9 cellular contexts compared by ENCODE assay signal in the genomic region with DNA sequence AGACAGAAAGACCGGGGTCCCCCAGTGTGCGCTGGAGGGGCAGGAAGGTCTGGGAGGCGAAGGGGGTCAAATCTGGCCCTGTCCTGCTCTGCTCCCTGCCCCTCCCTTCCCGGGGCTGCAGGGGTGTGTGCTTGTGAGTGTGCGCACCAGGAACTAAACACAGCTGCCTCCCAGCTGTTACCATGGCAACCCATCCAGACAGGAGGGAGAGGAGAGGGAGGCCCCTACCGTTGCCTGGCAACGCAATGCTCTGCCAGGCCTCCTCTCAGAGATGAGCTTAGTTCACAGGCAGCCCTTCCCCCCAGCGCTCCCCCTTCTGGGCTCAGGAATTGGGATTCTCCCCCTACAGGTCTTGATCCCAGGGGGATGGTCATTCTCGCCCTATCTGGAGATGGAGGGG. TPM values are rescaled to one million over a fixed set of nuclear protein-coding genes. Genes with fewer than 3 reads are reported as not detected.
DNase-seq lines count a peak whose midpoint lies in the region; ATAC-seq, FAIRE-seq and TF ChIP-seq lines count a peak whose summit lies in the region.
"Had no signal": no experiment of that assay in that cellular context is flagged by ENCODE, and none has a peak within 500 bp of the region (broad histone marks: within the 10 kb centered on the region; RNA-seq: fewer than 3 reads in every experiment).

No MANE protein-coding gene starts in this region.

- no peak overlapping the region; a peak in 1 of 7 replicates for H3K9ac ChIP-seq in H1 (replicated peaks in 1 of 4; ENCODE audit: extremely low read depth in 1 of 4, low read depth in 3 of 4, low read length in 3 of 4)

- H4K5ac ChIP-seq in H1 (ENCODE audit: insufficient read length, low read depth, low read length), result no peak overlapping the region

- H3K9me3 ChIP-seq in H1 (ENCODE audit: insufficient read depth in 2 of 2, low read depth in 1 of 2, low read length in 1 of 2), result no peaks in the 10 kb centered on the region

- peak; percentile 66 for DNase-seq in activated naive CD4-positive, alpha-beta T cell treated with anti-CD3 and anti-CD28 coated beads, Interleukin-2, amount 10 ng/mL, durations not matched to agents 7 days and 5 days
- DNase-seq in activated naive CD4-positive, alpha-beta T cell treated with Interleukin-2 at 50 U/mL for 16 hours, result no peak
- DNase-seq in NCI-H1436 (lab: John Stamatoyannopoulos, UW), result peak; percentile 99
- DNase-seq in SIG-M5 treated with dmso at 0.1 percent for 504 hours (lab: John Stamatoyannopoulos, UW; ENCODE audit: unreplicated experiment), result peak; percentile 84
- peak; percentile 72 to 81 for DNase-seq in H1 (ENCODE audit: low read depth in 1 of 2, low spot score in 2 of 2)
- DNase-seq in osteocyte (ENCODE audit: extremely low spot score, unreplicated experiment), result peak; percentile 90
- no peak for DNase-seq in KG1 (lab: John Stamatoyannopoulos, UW)

- H3K4me1 Mint-ChIP-seq in activated naive CD4-positive, alpha-beta T cell treated with anti-CD3 and anti-CD28 coated beads, Interleukin-2, amount 10 ng/mL, durations not matched to agents 7 days and 5 days, result peaks cover 23% of the 10 kb centered on the region
- H3K4me1 Mint-ChIP-seq in osteocyte (ENCODE audit: unreplicated experiment), result peaks cover 10% of the 10 kb centered on the region

- H3K36me3 Mint-ChIP-seq in activated naive CD4-positive, alpha-beta T cell treated with anti-CD3 and anti-CD28 coated beads, Interleukin-2, amount 10 ng/mL, durations not matched to agents 7 days and 5 days, result no peaks in the 10 kb centered on the region
- peaks cover 3% of the 10 kb centered on the region for H3K36me3 Mint-ChIP-seq in osteocyte (ENCODE audit: unreplicated experiment)
- H3K36me3 Mint-ChIP-seq: CD8-positive, alpha-beta T cell had no signal

- no peak; a peak in 1 of 4 replicates for TF ChIP-seq RAD21 in H1 (IDR thresholded peaks at IDR 0.05 in 1 of 2, conservative IDR thresholded peaks at IDR 0.05 in 1 of 2; ENCODE audit: low read depth in 2 of 2, low read length in 2 of 2)

- no peak for TF ChIP-seq POLR2A in H1 (IDR thresholded peaks at IDR 0.05; ENCODE audit: control extremely low read depth in 1 of 2, low read depth in 2 of 2, low read length in 2 of 2)

- peaks cover 7% of the 10 kb centered on the region; the same call in 1 of the 2 replicates for H3K23me2 ChIP-seq in H1 (ENCODE audit: low read depth, low read length)

- no peaks in the 10 kb centered on the region for H3K9me3 Mint-ChIP-seq in activated naive CD4-positive, alpha-beta T cell treated with anti-CD3 and anti-CD28 coated beads, Interleukin-2, amount 10 ng/mL, durations not matched to agents 7 days and 5 days
- no peaks in the 10 kb centered on the region for H3K9me3 Mint-ChIP-seq in osteocyte (ENCODE audit: unreplicated experiment)
- H3K9me3 Mint-ChIP-seq: CD8-positive, alpha-beta T cell had no signal

- H3K27me3 Mint-ChIP-seq in activated naive CD4-positive, alpha-beta T cell treated with anti-CD3 and anti-CD28 coated beads, Interleukin-2, amount 10 ng/mL, durations not matched to agents 7 days and 5 days, result peaks cover 65% of the 10 kb centered on the region
- no peaks in the 10 kb centered on the region for H3K27me3 Mint-ChIP-seq in osteocyte (ENCODE audit: unreplicated experiment)

- H3K36me3 ChIP-seq in H1 (ENCODE audit: control insufficient read depth in 2 of 4, insufficient read depth in 4 of 4, low read length in 3 of 4), result peaks cover 0 to 9% (median 0%) of the 10 kb centered on the region in 4 experiments; a peak in 2 of 8 replicates

- H3K56ac ChIP-seq in H1 (replicated peaks; ENCODE audit: insufficient read length, low read depth, low read length), result no peak overlapping the region

- peaks cover 0 to 7% of the 10 kb centered on the region in 2 experiments for H4K20me1 ChIP-seq in H1 (replicated peaks in 1 of 2; ENCODE audit: control insufficient read depth in 1 of 2, insufficient read depth in 2 of 2, low read length in 2 of 2)

- no peak overlapping the region for H3K27ac ChIP-seq in H1 (ENCODE audit: low read depth, low read length)

- TF ChIP-seq CTCF in H1 (IDR thresholded peaks at IDR 0.05; ENCODE audit: control extremely low read depth in 1 of 3, insufficient read depth in 1 of 3, low read depth in 1 of 3, low read length in 3 of 3) (no peak), osteocyte (IDR thresholded peaks at IDR 0.05) (no peak)

- no peak overlapping the region for H3K4me3 Mint-ChIP-seq in activated naive CD4-positive, alpha-beta T cell treated with anti-CD3 and anti-CD28 coated beads, Interleukin-2, amount 10 ng/mL, durations not matched to agents 7 days and 5 days
- H3K4me3 Mint-ChIP-seq in osteocyte (ENCODE audit: unreplicated experiment), result no peak overlapping the region
- H3K4me3 Mint-ChIP-seq: CD8-positive, alpha-beta T cell had no signal

- no peak for ATAC-seq in GM21529 (IDR thresholded peaks at IDR 0.05; ENCODE audit: unreplicated experiment)
- ATAC-seq: CD8-positive, alpha-beta T cell had no signal

- no peak overlapping the region for H3K18ac ChIP-seq in H1 (ENCODE audit: extremely low read depth, low read length)

- H2BK15ac ChIP-seq in H1 (ENCODE audit: low read length), result no peak overlapping the region

- H3K4me3 ChIP-seq in H1 (ENCODE audit: extremely low read depth in 1 of 4, insufficient read depth in 2 of 4, low read depth in 3 of 4, low read length in 4 of 4), result no peak overlapping the region; a peak in 1 of 8 replicates

- H2BK12ac ChIP-seq in H1 (ENCODE audit: low read depth, low read length), result no peak overlapping the region

- peak overlapping the region in 1 of 2 experiments; percentile 14; a peak in 2 of 4 replicates for H3K4me2 ChIP-seq in H1 (ENCODE audit: insufficient read depth in 1 of 2, low read depth in 2 of 2, low read length in 2 of 2)

- H3K79me1 ChIP-seq in H1 (ENCODE audit: low read depth, low read length), result no peaks in the 10 kb centered on the region

- H3K23ac ChIP-seq in H1 (ENCODE audit: insufficient read length), result no peak overlapping the region

- no peak overlapping the region for H4K8ac ChIP-seq in H1 (ENCODE audit: extremely low read depth, insufficient read depth, low read length)

- no peak for TF ChIP-seq EP300 in H1 (IDR thresholded peaks at IDR 0.05; ENCODE audit: borderline replicate concordance in 1 of 2, low read depth in 2 of 2, low read length in 2 of 2)

- no peak for FAIRE-seq in H1 (lab: Jason Lieb, UNC)

- H2AFZ ChIP-seq in H1 (ENCODE audit: low read length), result no peak overlapping the region

- peaks cover 2 to 26% (median 14%) of the 10 kb centered on the region in 4 experiments for H3K4me1 ChIP-seq in H1 (replicated peaks in 1 of 4; ENCODE audit: control insufficient read depth in 3 of 4, insufficient read depth in 4 of 4, low read length in 3 of 4)

- H2BK20ac ChIP-seq in H1 (ENCODE audit: low read length), result no peak overlapping the region

- no peak overlapping the region for H2AK5ac ChIP-seq in H1 (ENCODE audit: low read depth, low read length)

- H3K27ac Mint-ChIP-seq in activated naive CD4-positive, alpha-beta T cell treated with anti-CD3 and anti-CD28 coated beads, Interleukin-2, amount 10 ng/mL, durations not matched to agents 7 days and 5 days, result no peak overlapping the region
- H3K27ac Mint-ChIP-seq in osteocyte (ENCODE audit: unreplicated experiment), result peak overlapping the region; percentile 64
- H3K27ac Mint-ChIP-seq: CD8-positive, alpha-beta T cell had no signal

- no peak overlapping the region for H2BK5ac ChIP-seq in H1 (ENCODE audit: low read depth, low read length)

- no peak overlapping the region for H3K4ac ChIP-seq in H1 (replicated peaks; ENCODE audit: insufficient read length, low read depth, low read length)

- H4K91ac ChIP-seq in H1 (replicated peaks; ENCODE audit: insufficient read length, low read length), result no peak overlapping the region

- H2BK120ac ChIP-seq in H1 (replicated peaks; ENCODE audit: low read depth, low read length), result no peak overlapping the region

- POLR2A ChIA-PET in H1 (lab: Charles Lee; ENCODE audit: partially characterized antibody), result interaction anchor here (0.6 to 1.9 kb wide), 5 partner anchors 10 to 95 kb away, joined by 3 to 6 read pairs (median 3); a partner anchor contains a TSS

- WGBS in H1 (ENCODE audit: extremely low coverage in 1 of 2, insufficient coverage in 1 of 2, insufficient read length in 1 of 2, insufficient replicate concordance in 2 of 2, low coverage in 1 of 2, low lambda C conversion rate in 2 of 2, missing lambda C conversion rate in 1 of 2), 2 experiments, result 66% methylated on average over 7 of the region's 9 CpGs; no CpG with 5 or more reads in 1 of the 2 experiments

- no peaks in the 10 kb centered on the region for H3K79me2 ChIP-seq in H1 (ENCODE audit: control insufficient read depth in 1 of 2, insufficient read depth in 2 of 2, low read length in 2 of 2)

- peaks cover 0 to 4% (median 2%) of the 10 kb centered on the region in 4 experiments; a peak in 5 of 7 replicates for H3K27me3 ChIP-seq in H1 (replicated peaks in 1 of 4; ENCODE audit: control insufficient read depth in 3 of 4, extremely low read depth in 1 of 4, insufficient read depth in 3 of 4, low read length in 3 of 4)

- CTCF ChIA-PET in activated naive CD4-positive, alpha-beta T cell treated with anti-CD3 and anti-CD28 coated beads, Interleukin-2, amount 10 ng/mL, durations not matched to agents 7 days and 5 days (lab: Charles Lee), result interaction anchor here (1.1 to 1.3 kb wide), 2 partner anchors 13 to 21 kb away, joined by 3 to 4 read pairs; no protein-coding TSS in a partner anchor
- CTCF ChIA-PET in H1 (lab: Charles Lee; ENCODE audit: partially characterized antibody), result interaction anchor here (0.6 to 1.8 kb wide), 14 partner anchors 8 to 215 kb away, joined by 3 to 11 read pairs (median 3); no protein-coding TSS in a partner anchor

- no peak overlapping the region for H3K14ac ChIP-seq in H1 (ENCODE audit: insufficient read length)

RNA-seq across cellular contexts. Expression of a gene that starts 6.1 kb away (rescaled TPM):
- 4.5 and 4.6 TPM in 2 replicates for total RNA-seq in H1 (2021; fragmentation: NEBNext Ultra II Directional; extraction: Animal tissue kit (Norgen Biotek cat#: 25700))
- polyA plus RNA-seq in H1 (2011; rRNA removed), result 1.9 and 5.0 TPM in 2 replicates
- 3.9 TPM for polyA plus RNA-seq in H1 (2011; cell fraction: cytosol; rRNA removed)
- polyA plus RNA-seq in H1 (2011; cell fraction: nucleus; rRNA removed), result 5.5 TPM
- 2.7 to 4.5 TPM (median 3.8 TPM) in 4 replicates for polyA plus RNA-seq in H1 (2012, experiment 1 of 2)
- 2.0 TPM for polyA plus RNA-seq in H1 (2012, experiment 2 of 2)
- polyA plus RNA-seq in H1 (2013, experiment 1 of 2), result 2.5 TPM
- polyA plus RNA-seq in H1 (2013, experiment 2 of 2), result 2.2 TPM
- 0.37 and 0.41 TPM in 2 replicates for polyA minus RNA-seq in H1 (2011; rRNA and poly(A)+ RNA removed)
- 3.1 TPM for polyA minus RNA-seq in H1 (2011; cell fraction: cytosol; rRNA and poly(A)+ RNA removed)
- 2.9 TPM for polyA minus RNA-seq in H1 (2011; cell fraction: nucleus; rRNA and poly(A)+ RNA removed)
- total RNA-seq in osteocyte, result 0.89 and 0.99 TPM in 2 replicates

RNA-seq across cellular contexts. Expression of a gene that starts 10.8 kb away (rescaled TPM):
- 20.3 and 24.1 TPM in 2 replicates for total RNA-seq in H1 (2021; fragmentation: NEBNext Ultra II Directional; extraction: Animal tissue kit (Norgen Biotek cat#: 25700))
- 13.2 and 22.4 TPM in 2 replicates for polyA plus RNA-seq in H1 (2011; rRNA removed)
- polyA plus RNA-seq in H1 (2011; cell fraction: cytosol; rRNA removed), result 14.7 TPM
- polyA plus RNA-seq in H1 (2011; cell fraction: nucleus; rRNA removed), result 22.4 TPM
- polyA plus RNA-seq in H1 (2012, experiment 1 of 2), result 13.5 to 21.7 TPM (median 20.5 TPM) in 4 replicates
- polyA plus RNA-seq in H1 (2012, experiment 2 of 2), result 18.7 TPM
- 15.3 TPM for polyA plus RNA-seq in H1 (2013, experiment 1 of 2)
- 14.1 TPM for polyA plus RNA-seq in H1 (2013, experiment 2 of 2)
- 4.6 and 6.6 TPM in 2 replicates for polyA minus RNA-seq in H1 (2011; rRNA and poly(A)+ RNA removed)
- polyA minus RNA-seq in H1 (2011; cell fraction: cytosol; rRNA and poly(A)+ RNA removed), result 15.1 TPM
- 7.5 TPM for polyA minus RNA-seq in H1 (2011; cell fraction: nucleus; rRNA and poly(A)+ RNA removed)
- total RNA-seq in osteocyte, result 46.8 and 46.9 TPM in 2 replicates

RNA-seq across cellular contexts. Expression of a gene that starts 25.8 kb away (rescaled TPM):
- total RNA-seq in H1 (2021; fragmentation: NEBNext Ultra II Directional; extraction: Animal tissue kit (Norgen Biotek cat#: 25700)), result 0.33 TPM in 1 of 2 replicates, not detected in the other
- polyA plus RNA-seq in H1 (2011; rRNA removed), result 0.26 and 0.31 TPM in 2 replicates
- polyA plus RNA-seq in H1 (2011; cell fraction: cytosol; rRNA removed), result 0.41 TPM
- polyA plus RNA-seq in H1 (2011; cell fraction: nucleus; rRNA removed), result 0.80 TPM
- 0.18 to 0.92 TPM (median 0.19 TPM) in 3 of 4 replicates, not detected in the other for polyA plus RNA-seq in H1 (2012, experiment 1 of 2)
- 0.39 TPM for polyA plus RNA-seq in H1 (2012, experiment 2 of 2)
- polyA plus RNA-seq in H1 (2013, experiment 1 of 2), result 0.55 TPM
- 0.13 TPM for polyA plus RNA-seq in H1 (2013, experiment 2 of 2)
- polyA minus RNA-seq in H1 (2011; rRNA and poly(A)+ RNA removed), result not detected in 2 replicates
- not detected for polyA minus RNA-seq in H1 (2011; cell fraction: cytosol; rRNA and poly(A)+ RNA removed)
- polyA minus RNA-seq in H1 (2011; cell fraction: nucleus; rRNA and poly(A)+ RNA removed), result not detected
- 0.46 TPM in 1 of 2 replicates, not detected in the other for total RNA-seq in osteocyte

RNA-seq across cellular contexts. Expression of a gene that starts 49.2 kb away (rescaled TPM):
- total RNA-seq in H1 (2021; fragmentation: NEBNext Ultra II Directional; extraction: Animal tissue kit (Norgen Biotek cat#: 25700)), result 7.6 TPM in 2 replicates
- 11.2 and 15.9 TPM in 2 replicates for polyA plus RNA-seq in H1 (2011; rRNA removed)
- polyA plus RNA-seq in H1 (2011; cell fraction: cytosol; rRNA removed), result 8.7 TPM
- 18.2 TPM for polyA plus RNA-seq in H1 (2011; cell fraction: nucleus; rRNA removed)
- 5.8 to 9.2 TPM (median 6.5 TPM) in 4 replicates for polyA plus RNA-seq in H1 (2012, experiment 1 of 2)
- 4.1 TPM for polyA plus RNA-seq in H1 (2012, experiment 2 of 2)
- polyA plus RNA-seq in H1 (2013, experiment 1 of 2), result 2.6 TPM
- 3.0 TPM for polyA plus RNA-seq in H1 (2013, experiment 2 of 2)
- polyA minus RNA-seq in H1 (2011; rRNA and poly(A)+ RNA removed), result 7.0 and 7.5 TPM in 2 replicates
- 12.4 TPM for polyA minus RNA-seq in H1 (2011; cell fraction: cytosol; rRNA and poly(A)+ RNA removed)
- 13.5 TPM for polyA minus RNA-seq in H1 (2011; cell fraction: nucleus; rRNA and poly(A)+ RNA removed)
- total RNA-seq in osteocyte, result 10.2 and 10.8 TPM in 2 replicates

RNA-seq across cellular contexts. Expression of a gene that starts 53.5 kb away (rescaled TPM):
- 53.8 and 58.2 TPM in 2 replicates for total RNA-seq in H1 (2021; fragmentation: NEBNext Ultra II Directional; extraction: Animal tissue kit (Norgen Biotek cat#: 25700))
- 52.3 and 78.4 TPM in 2 replicates for polyA plus RNA-seq in H1 (2011; rRNA removed)
- polyA plus RNA-seq in H1 (2011; cell fraction: cytosol; rRNA removed), result 63.4 TPM
- 97.9 TPM for polyA plus RNA-seq in H1 (2011; cell fraction: nucleus; rRNA removed)
- polyA plus RNA-seq in H1 (2012, experiment 1 of 2), result 42.3 to 54.4 TPM (median 51.6 TPM) in 4 replicates
- polyA plus RNA-seq in H1 (2012, experiment 2 of 2), result 48.2 TPM
- 131 TPM for polyA plus RNA-seq in H1 (2013, experiment 1 of 2)
- 122 TPM for polyA plus RNA-seq in H1 (2013, experiment 2 of 2)
- polyA minus RNA-seq in H1 (2011; rRNA and poly(A)+ RNA removed), result 2.5 and 4.6 TPM in 2 replicates
- 22.1 TPM for polyA minus RNA-seq in H1 (2011; cell fraction: cytosol; rRNA and poly(A)+ RNA removed)
- 18.2 TPM for polyA minus RNA-seq in H1 (2011; cell fraction: nucleus; rRNA and poly(A)+ RNA removed)
- total RNA-seq in osteocyte, result 22.8 and 32.1 TPM in 2 replicates

Comparison
In these comparisons a context has a peak if more than half of its experiments do, and no peak if none do; other contexts are left out.
1. DNase-seq: peak in activated naive CD4-positive, alpha-beta T cell treated with anti-CD3 and anti-CD28 coated beads, Interleukin-2, amount 10 ng/mL, durations not matched to agents 7 days and 5 days (single experiment), NCI-H1436 (single experiment), SIG-M5 treated with dmso at 0.1 percent for 504 hours (single experiment), H1 (2 of 2) and osteocyte (single experiment); none in activated naive CD4-positive, alpha-beta T cell treated with Interleukin-2 at 50 U/mL for 16 hours (single experiment) and KG1 (single experiment).